ENCODE assay signal across 18 cellular contexts in genomic region chr17:78124836-78125137, GRCh38. TPM values are rescaled to one million over a fixed set of nuclear protein-coding genes. Genes with fewer than 3 reads are reported as not detected.
A peak's percentile ranks its signal among the peaks of the same experiment; 100 is the strongest.
DNase-seq lines count a peak whose midpoint lies in the region; ATAC-seq and TF ChIP-seq lines count a peak whose summit lies in the region.
"Had no signal": no experiment of that assay in that cellular context is flagged by ENCODE, and none has a peak within 500 bp of the region (broad histone marks: within the 10 kb centered on the region; RNA-seq: fewer than 3 reads in every experiment).

No MANE protein-coding gene starts in this region.

- H3K4me3 ChIP-seq in Loucy (ENCODE audit: low read length, poor library complexity, severe bottlenecking): no peak overlapping the region
- no peak overlapping the region for H3K4me3 ChIP-seq in sigmoid colon
- H3K4me3 ChIP-seq in tibial artery: no peak overlapping the region
- H3K4me3 ChIP-seq: HAP-1, prostate gland, testis had no signal

- TF ChIP-seq CTCF in Loucy (conservative IDR thresholded peaks at IDR 0.05; ENCODE audit: low read length): no peak
- no peak for TF ChIP-seq CTCF in sigmoid colon (IDR thresholded peaks at IDR 0.05)
- no peak for TF ChIP-seq CTCF in tibial artery (IDR thresholded peaks at IDR 0.05)

- WGBS in sigmoid colon, 2 donors: 56 to 84% methylated on average over 12 of the region's 12 CpGs

- peak overlapping the region; percentile 58 for H3K27ac Mint-ChIP-seq in activated CD4-positive, alpha-beta T cell treated with anti-CD3 and anti-CD28 coated beads for 36 hours

- H3K9me3 ChIP-seq in Loucy (ENCODE audit: insufficient read depth, low read depth, low read length) (no peaks in the 10 kb centered on the region), sigmoid colon (no peaks in the 10 kb centered on the region), tibial artery (no peaks in the 10 kb centered on the region)
- H3K9me3 ChIP-seq: HAP-1, prostate gland, testis had no signal

- H3K36me3 Mint-ChIP-seq in activated CD4-positive, alpha-beta T cell treated with anti-CD3 and anti-CD28 coated beads for 36 hours (ENCODE audit: low read depth): peaks cover 50% of the 10 kb centered on the region

- H3K9me2 ChIP-seq in Loucy (replicated peaks; ENCODE audit: low read depth, low read length): no peaks in the 10 kb centered on the region

- no peak for TF ChIP-seq EP300 in sigmoid colon (IDR thresholded peaks at IDR 0.05)

- H3F3A ChIP-seq in Loucy (ENCODE audit: low read depth): peaks cover 7% of the 10 kb centered on the region; the same call in 1 of the 2 replicates

- CTCF ChIA-PET in activated CD4-positive, alpha-beta T cell treated with anti-CD3 and anti-CD28 coated beads for 36 hours (lab: Charles Lee): interaction anchor here (0.6 to 2.1 kb wide), 3 partner anchors 10 to 238 kb away, joined by 3 to 9 read pairs (median 8); no protein-coding TSS in a partner anchor

- H2AFZ ChIP-seq in Loucy (ENCODE audit: low read length): no peak overlapping the region

- peaks cover 35% of the 10 kb centered on the region for H4K20me1 ChIP-seq in Loucy (ENCODE audit: insufficient read depth, low read length, poor library complexity, severe bottlenecking)

- H3K4me1 Mint-ChIP-seq in activated CD4-positive, alpha-beta T cell treated with anti-CD3 and anti-CD28 coated beads for 36 hours: peaks cover 68% of the 10 kb centered on the region

- H3K79me2 ChIP-seq in Loucy (ENCODE audit: insufficient read depth, low read length): peaks cover 94% of the 10 kb centered on the region

- peak overlapping the region; percentile 94 for H3K4me3 Mint-ChIP-seq in activated CD4-positive, alpha-beta T cell treated with anti-CD3 and anti-CD28 coated beads for 36 hours

- H3K36me3 ChIP-seq in Loucy (ENCODE audit: insufficient read depth, low read length): peaks cover 19% of the 10 kb centered on the region; the same call in 1 of the 2 replicates
- peaks cover 0 to 5% (median 0%) of the 10 kb centered on the region in 4 donors for H3K36me3 ChIP-seq in sigmoid colon
- peaks cover 0 to 39% (median 4%) of the 10 kb centered on the region in 3 donors for H3K36me3 ChIP-seq in tibial artery
- H3K36me3 ChIP-seq: HAP-1, prostate gland had no signal

- no peaks in the 10 kb centered on the region for H3K9me3 Mint-ChIP-seq in activated CD4-positive, alpha-beta T cell treated with anti-CD3 and anti-CD28 coated beads for 36 hours (ENCODE audit: low read depth)

- H3K4me1 ChIP-seq in Loucy (ENCODE audit: insufficient read depth, low read length, poor library complexity, severe bottlenecking): peaks cover 63% of the 10 kb centered on the region
- H3K4me1 ChIP-seq in sigmoid colon: peaks cover 0 to 37% (median 30%) of the 10 kb centered on the region in 4 donors
- H3K4me1 ChIP-seq in tibial artery: peaks cover 0 to 47% (median 40%) of the 10 kb centered on the region in 4 donors

- POLR2A ChIA-PET in activated CD4-positive, alpha-beta T cell treated with anti-CD3 and anti-CD28 coated beads for 36 hours (lab: Charles Lee): interaction anchor here (0.6 to 1.4 kb wide), 6 partner anchors 9 to 617 kb away, joined by 3 to 9 read pairs (median 4); no protein-coding TSS in a partner anchor

- H3K9ac ChIP-seq in Loucy (ENCODE audit: low read depth, low read length, poor library complexity, severe bottlenecking): no peak overlapping the region

- DNase-seq in activated CD4-positive, alpha-beta T cell treated with anti-CD3 and anti-CD28 coated beads for 36 hours: no peak
- no peak for DNase-seq in activated CD4-positive, alpha-beta T cell treated with anti-CD3 and anti-CD28 coated beads, Interleukin-2, amount 50 U/mL, for 1 hour
- DNase-seq in sigmoid colon (no peak), tibial artery (no peak), DMS79 (lab: John Stamatoyannopoulos, UW) (no peak)
- DNase-seq: hippocampal formation, IMR-90, mesenchymal stem cell, NCI-H1930, SW 1271, testis had no signal

- no peaks in the 10 kb centered on the region for H3K27me3 Mint-ChIP-seq in activated CD4-positive, alpha-beta T cell treated with anti-CD3 and anti-CD28 coated beads for 36 hours

- no peak for ATAC-seq in activated CD4-positive, alpha-beta T cell treated with anti-CD3 and anti-CD28 coated beads for 36 hours
- no peak for ATAC-seq in GM21390 (IDR thresholded peaks at IDR 0.05; ENCODE audit: unreplicated experiment)

- intact Hi-C loops in activated CD4-positive, alpha-beta T cell treated with anti-CD3 and anti-CD28 coated beads for 36 hours (cut with DNase I, micrococcal nuclease): loop anchor here (1.0 to 10.0 kb wide), 3 partner anchors 8 to 670 kb away; no protein-coding TSS in a partner anchor
- intact Hi-C loops in sigmoid colon (cut with DNase I): no loop called here
- intact Hi-C loops in tibial artery (cut with DNase I; ENCODE audit: low total_unique reads): no loop called here

- H3K4me2 ChIP-seq in Loucy (ENCODE audit: low read depth, low read length, poor library complexity, severe bottlenecking): peak overlapping the region; percentile 81

- TF ChIP-seq POLR2A in sigmoid colon (IDR thresholded peaks at IDR 0.05): no peak

- H3K27ac ChIP-seq in cingulate gyrus (ENCODE audit: low read depth, low read length): peak overlapping the region; percentile 98
- peak overlapping the region in 3 of 4 donors; percentile 14 to 38 (median 19) for H3K27ac ChIP-seq in sigmoid colon
- H3K27ac ChIP-seq in tibial artery: no peak overlapping the region
- H3K27ac ChIP-seq: testis had no signal

- H3K27me3 ChIP-seq in Loucy (ENCODE audit: insufficient read depth, low read length, poor library complexity, severe bottlenecking) (no peaks in the 10 kb centered on the region), sigmoid colon (peaks cover 10 to 38% (median 25%) of the 10 kb centered on the region in 3 donors), tibial artery (peaks cover 0 to 69% of the 10 kb centered on the region in 2 donors)
- H3K27me3 ChIP-seq: testis had no signal

RNA-seq across cellular contexts. Expression of gene TMC6, which starts 3.8 kb away (rescaled TPM):
- total RNA-seq in activated CD4-positive, alpha-beta T cell treated with anti-CD3 and anti-CD28 coated beads for 36 hours: 100 to 1,000 TPM; 138 to 145 TPM
- total RNA-seq in sigmoid colon: 10 to 100 TPM in 2 of 4 donors, 1 to 10 TPM in 2; 5.3 to 13.9 (median 8.9) TPM
- 100 to 1,000 TPM in 1 of 3 donors, 10 to 100 TPM in 1, 1 to 10 TPM in 1; 9.0 to 145 (median 10.8) TPM for polyA plus RNA-seq in sigmoid colon
- total RNA-seq: IMR-90 had no signal

RNA-seq across cellular contexts. Expression of gene TMC8, which starts 5.8 kb away (rescaled TPM):
- total RNA-seq in activated CD4-positive, alpha-beta T cell treated with anti-CD3 and anti-CD28 coated beads for 36 hours: 100 to 1,000 TPM; 123 to 139 TPM
- 10 to 100 TPM in 1 of 4 donors, 1 to 10 TPM in 3; 2.8 to 13.2 (median 3.9) TPM for total RNA-seq in sigmoid colon
- 10 to 100 TPM in 1 of 3 donors, 1 to 10 TPM in 2; 1.8 to 51.7 (median 2.1) TPM for polyA plus RNA-seq in sigmoid colon
- total RNA-seq: IMR-90 had no signal
- polyA plus RNA-seq: IMR-90 had no signal

RNA-seq across cellular contexts. Expression of gene C17orf99, which starts 21.4 kb away (rescaled TPM):
- total RNA-seq in activated CD4-positive, alpha-beta T cell treated with anti-CD3 and anti-CD28 coated beads for 36 hours: not detected
- not detected for total RNA-seq in sigmoid colon
- under 1 TPM in 1 of 3 donors, not detected in 2; 0.73 TPM for polyA plus RNA-seq in sigmoid colon
- total RNA-seq: A172; activated CD8-positive, alpha-beta memory T cell treated with anti-CD3 and anti-CD28 coated beads for 36 hours; IMR-90; prostate gland had no signal
- polyA plus RNA-seq: IMR-90 had no signal

RNA-seq across cellular contexts. Expression of gene SYNGR2, which starts 43.6 kb away (rescaled TPM):
- total RNA-seq in activated CD4-positive, alpha-beta T cell treated with anti-CD3 and anti-CD28 coated beads for 36 hours: 10 to 100 TPM; 79.1 to 89.2 TPM
- total RNA-seq in sigmoid colon: 10 to 100 TPM; 14.7 to 23.5 (median 18.6) TPM
- polyA plus RNA-seq in sigmoid colon: 100 to 1,000 TPM in 1 of 3 donors, 10 to 100 TPM in 2; 37.2 to 280 (median 45.8) TPM

Comparison
In these comparisons a context has a peak if more than half of its experiments do, and no peak if none do; other contexts are left out.
1. H3K27ac ChIP-seq: peak in cingulate gyrus (single experiment) and sigmoid colon (3 of 4); none in tibial artery (0 of 2).
2. RNA of gene TMC6, which starts 3.8 kb away (total RNA-seq): 138 to 145 TPM in activated CD4-positive, alpha-beta T cell treated with anti-CD3 and anti-CD28 coated beads for 36 hours; 5.3 to 13.9 TPM in sigmoid colon; every median in the first group is over 4 times any median in the second.
3. RNA of gene TMC8, which starts 5.8 kb away (total RNA-seq): 123 to 139 TPM in activated CD4-positive, alpha-beta T cell treated with anti-CD3 and anti-CD28 coated beads for 36 hours; 2.8 to 13.2 TPM in sigmoid colon; every median in the first group is over 4 times any median in the second.
4. intact Hi-C loops: an anchor here in activated CD4-positive, alpha-beta T cell treated with anti-CD3 and anti-CD28 coated beads for 36 hours (1.0 to 10.0 kb wide); none called in sigmoid colon and tibial artery.